In the genomic region with DNA sequence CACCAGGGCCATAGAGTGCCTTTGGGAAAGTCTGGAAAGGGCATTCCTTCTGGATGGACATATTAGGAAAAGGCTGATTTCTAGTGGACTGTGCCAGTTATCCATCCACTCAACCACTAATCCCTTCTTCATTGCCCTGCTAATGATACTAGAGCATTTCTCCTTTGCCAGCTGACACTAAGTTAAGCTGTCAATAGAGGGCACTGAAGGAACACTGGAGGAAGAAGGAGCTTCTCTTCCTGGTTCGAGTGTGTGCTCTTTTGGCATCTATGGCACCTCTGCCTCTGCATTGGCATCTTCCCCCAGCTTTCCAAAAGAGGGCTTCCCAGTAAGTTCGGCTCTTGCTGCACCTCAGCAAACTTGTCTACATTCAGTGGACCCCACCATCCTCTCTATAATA, we compare ENCODE assay signal across 10 cellular contexts.
DNase-seq lines count a peak whose midpoint lies in the region; ATAC-seq and TF ChIP-seq lines count a peak whose summit lies in the region.
"Had no signal": no experiment of that assay in that cellular context is flagged by ENCODE, and none has a peak within 500 bp of the region (broad histone marks: within the 10 kb centered on the region; RNA-seq: fewer than 3 reads in every experiment).

No MANE protein-coding gene starts in this region.

- no peaks in the 10 kb centered on the region for H3K36me3 Mint-ChIP-seq in activated CD4-positive, alpha-beta memory T cell treated with anti-CD3 and anti-CD28 coated beads, Interleukin-2, amount 10 ng/mL, durations not matched to agents 7 days and 5 days (ENCODE audit: low read depth)

- no peak for TF ChIP-seq EP300 in stomach (IDR thresholded peaks at IDR 0.05)

- 39 to 45% (median 42%) methylated on average over 2 of the region's 2 CpGs for WGBS in stomach, 5 donors

- H3K4me1 ChIP-seq in stomach: no peaks in the 10 kb centered on the region

- no peak for TF ChIP-seq POLR2A in stomach (IDR thresholded peaks at IDR 0.05)

- no peak overlapping the region for H3K4me3 ChIP-seq in fibroblast of mammary gland (ENCODE audit: control insufficient read depth, low read depth, low read length)
- no peak overlapping the region for H3K4me3 ChIP-seq in stomach

- ATAC-seq in GM19438 (IDR thresholded peaks at IDR 0.05; ENCODE audit: low read depth, unreplicated experiment): peak; percentile 86
- ATAC-seq in HG03571 (IDR thresholded peaks at IDR 0.05; ENCODE audit: unreplicated experiment): peak; percentile 72

- no peaks in the 10 kb centered on the region for H3K27me3 Mint-ChIP-seq in activated CD4-positive, alpha-beta memory T cell treated with anti-CD3 and anti-CD28 coated beads, Interleukin-2, amount 10 ng/mL, durations not matched to agents 7 days and 5 days

- H3K9me3 ChIP-seq in stomach: no peaks in the 10 kb centered on the region
- H3K9me3 ChIP-seq: neutrophil had no signal

- DNase-seq in DMS53 (lab: John Stamatoyannopoulos, UW) (peak; percentile 92), NOMO-1 treated with DMSO at 0.1 percent for 48 hours (lab: John Stamatoyannopoulos, UW; ENCODE audit: unreplicated experiment) (peak; percentile 51), fibroblast of mammary gland (ENCODE audit: low read depth) (peak; percentile 45), hepatic stellate cell (ENCODE audit: low spot score) (no peak), stomach (no peak)
- no peak for DNase-seq in activated CD4-positive, alpha-beta memory T cell treated with anti-CD3 and anti-CD28 coated beads, Interleukin-2, amount 10 ng/mL, durations not matched to agents 7 days and 5 days

- no peaks in the 10 kb centered on the region for H3K9me3 Mint-ChIP-seq in activated CD4-positive, alpha-beta memory T cell treated with anti-CD3 and anti-CD28 coated beads, Interleukin-2, amount 10 ng/mL, durations not matched to agents 7 days and 5 days
- H3K9me3 Mint-ChIP-seq: T-helper 1 cell treated with Interleukin-12 subunit alpha and Interleukin-12 subunit beta and Interleukin-4 antibody, amounts not matched to agents 30 μg/mL and 1 μg/mL, for 36 hours had no signal

- no peak overlapping the region for H3K4me3 Mint-ChIP-seq in activated CD4-positive, alpha-beta memory T cell treated with anti-CD3 and anti-CD28 coated beads, Interleukin-2, amount 10 ng/mL, durations not matched to agents 7 days and 5 days
- H3K4me3 Mint-ChIP-seq: T-helper 1 cell treated with Interleukin-12 subunit alpha and Interleukin-12 subunit beta and Interleukin-4 antibody, amounts not matched to agents 30 μg/mL and 1 μg/mL, for 36 hours had no signal

- no peaks in the 10 kb centered on the region for H3K36me3 ChIP-seq in stomach
- H3K36me3 ChIP-seq: neutrophil had no signal

- H3K27me3 ChIP-seq in stomach: no peaks in the 10 kb centered on the region
- H3K27me3 ChIP-seq: neutrophil had no signal

- TF ChIP-seq CTCF in fibroblast of mammary gland (conservative IDR thresholded peaks at IDR 0.05; ENCODE audit: control insufficient read depth, insufficient read depth, low read depth, low read length) (peak; percentile 51), stomach (IDR thresholded peaks at IDR 0.05) (no peak)

- CTCF ChIA-PET in activated CD4-positive, alpha-beta memory T cell treated with anti-CD3 and anti-CD28 coated beads, Interleukin-2, amount 10 ng/mL, durations not matched to agents 7 days and 5 days (lab: Charles Lee): no interaction called here

- H3K27ac Mint-ChIP-seq in activated CD4-positive, alpha-beta memory T cell treated with anti-CD3 and anti-CD28 coated beads, Interleukin-2, amount 10 ng/mL, durations not matched to agents 7 days and 5 days: no peak overlapping the region
- H3K27ac Mint-ChIP-seq: T-helper 1 cell treated with Interleukin-12 subunit alpha and Interleukin-12 subunit beta and Interleukin-4 antibody, amounts not matched to agents 30 μg/mL and 1 μg/mL, for 36 hours had no signal

- intact Hi-C loops in stomach (cut with DNase I; ENCODE audit: low total_unique reads): no loop called here

- H3K27ac ChIP-seq in stomach: no peak overlapping the region
- H3K27ac ChIP-seq: neutrophil had no signal

- POLR2A ChIA-PET in activated CD4-positive, alpha-beta memory T cell treated with anti-CD3 and anti-CD28 coated beads, Interleukin-2, amount 10 ng/mL, durations not matched to agents 7 days and 5 days (lab: Charles Lee): no interaction called here

- H3K4me1 Mint-ChIP-seq in activated CD4-positive, alpha-beta memory T cell treated with anti-CD3 and anti-CD28 coated beads, Interleukin-2, amount 10 ng/mL, durations not matched to agents 7 days and 5 days: no peaks in the 10 kb centered on the region

Comparison
In these comparisons a context has a peak if more than half of its experiments do, and no peak if none do; other contexts are left out.
1. DNase-seq: peak in DMS53 (single experiment), NOMO-1 treated with DMSO at 0.1 percent for 48 hours (single experiment) and fibroblast of mammary gland (single experiment); none in activated CD4-positive, alpha-beta memory T cell treated with anti-CD3 and anti-CD28 coated beads, Interleukin-2, amount 10 ng/mL, durations not matched to agents 7 days and 5 days (single experiment), hepatic stellate cell (single experiment) and stomach (single experiment).